In genomic region chr5:91311168-91311696, GRCh38 we compare ENCODE assay signal across 8 cellular contexts.
DNase-seq lines count a peak whose midpoint lies in the region; ATAC-seq and TF ChIP-seq lines count a peak whose summit lies in the region.

No MANE protein-coding gene starts in this region.

- peaks cover 7% of the 10 kb centered on the region for H3K36me3 Mint-ChIP-seq in activated naive CD8-positive, alpha-beta T cell treated with anti-CD3 and anti-CD28 coated beads, Interleukin-2, amount 10 ng/mL, durations not matched to agents 7 days and 5 days
- H3K36me3 Mint-ChIP-seq in neural crest cell (ENCODE audit: low read depth) = no peaks in the 10 kb centered on the region

- H3K4me3 Mint-ChIP-seq in activated naive CD8-positive, alpha-beta T cell treated with anti-CD3 and anti-CD28 coated beads, Interleukin-2, amount 10 ng/mL, durations not matched to agents 7 days and 5 days = peak overlapping the region; percentile 70
- H3K4me3 Mint-ChIP-seq in neural crest cell = no peak overlapping the region

- no peak for DNase-seq in activated naive CD8-positive, alpha-beta T cell treated with anti-CD3 and anti-CD28 coated beads, Interleukin-2, amount 10 ng/mL, durations not matched to agents 7 days and 5 days
- DNase-seq in neural crest cell (ENCODE audit: low read depth, low spot score) (no peak), GM20000 (ENCODE audit: low spot score) (no peak), NCI-H146 (lab: John Stamatoyannopoulos, UW) (no peak), left lobe of liver (ENCODE audit: low spot score) (no peak)

- ATAC-seq in GM18498 (IDR thresholded peaks at IDR 0.05; ENCODE audit: unreplicated experiment) = peak; percentile 13
- peak; percentile 11 for ATAC-seq in HG02970 (IDR thresholded peaks at IDR 0.05; ENCODE audit: low FRiP score, unreplicated experiment)
- peak; percentile 1 for ATAC-seq in activated naive CD8-positive, alpha-beta T cell treated with anti-CD3 and anti-CD28 coated beads, Interleukin-2, amount 10 ng/mL, durations not matched to agents 7 days and 5 days (ENCODE audit: low read depth)
- no peak for ATAC-seq in HG03469 (IDR thresholded peaks at IDR 0.05; ENCODE audit: unreplicated experiment)
- no peak for ATAC-seq in left lobe of liver

- POLR2A ChIA-PET in activated naive CD8-positive, alpha-beta T cell treated with anti-CD3 and anti-CD28 coated beads, Interleukin-2, amount 10 ng/mL, durations not matched to agents 7 days and 5 days (lab: Charles Lee) = interaction anchor here (0.6 to 2.6 kb wide), 5 partner anchors 8 to 72 kb away, joined by 3 to 30 read pairs (median 4); partner anchors contain the start of gene ARRDC3

- peak overlapping the region; percentile 85 for H3K27ac Mint-ChIP-seq in activated naive CD8-positive, alpha-beta T cell treated with anti-CD3 and anti-CD28 coated beads, Interleukin-2, amount 10 ng/mL, durations not matched to agents 7 days and 5 days
- peak overlapping the region; percentile 21 for H3K27ac Mint-ChIP-seq in neural crest cell (ENCODE audit: unreplicated experiment)

- TF ChIP-seq CTCF in neural crest cell (conservative IDR thresholded peaks at IDR 0.05) (no peak), GM20000 (IDR thresholded peaks at IDR 0.05; ENCODE audit: extremely low read depth, missing control alignments) (no peak)

- H3K9me3 Mint-ChIP-seq in activated naive CD8-positive, alpha-beta T cell treated with anti-CD3 and anti-CD28 coated beads, Interleukin-2, amount 10 ng/mL, durations not matched to agents 7 days and 5 days = no peaks in the 10 kb centered on the region
- no peaks in the 10 kb centered on the region for H3K9me3 Mint-ChIP-seq in neural crest cell

- H3K4me1 Mint-ChIP-seq in activated naive CD8-positive, alpha-beta T cell treated with anti-CD3 and anti-CD28 coated beads, Interleukin-2, amount 10 ng/mL, durations not matched to agents 7 days and 5 days = peaks cover 39% of the 10 kb centered on the region
- H3K4me1 Mint-ChIP-seq in neural crest cell = peaks cover 36% of the 10 kb centered on the region

- no peaks in the 10 kb centered on the region for H3K27me3 Mint-ChIP-seq in activated naive CD8-positive, alpha-beta T cell treated with anti-CD3 and anti-CD28 coated beads, Interleukin-2, amount 10 ng/mL, durations not matched to agents 7 days and 5 days
- H3K27me3 Mint-ChIP-seq in neural crest cell (ENCODE audit: low read depth) = no peaks in the 10 kb centered on the region

Comparison
In these comparisons a context has a peak if more than half of its experiments do, and no peak if none do; other contexts are left out.
1. ATAC-seq: peak in GM18498 (single experiment), HG02970 (single experiment) and activated naive CD8-positive, alpha-beta T cell treated with anti-CD3 and anti-CD28 coated beads, Interleukin-2, amount 10 ng/mL, durations not matched to agents 7 days and 5 days (single experiment); none in HG03469 (single experiment) and left lobe of liver (single experiment).